In the genomic region with DNA sequence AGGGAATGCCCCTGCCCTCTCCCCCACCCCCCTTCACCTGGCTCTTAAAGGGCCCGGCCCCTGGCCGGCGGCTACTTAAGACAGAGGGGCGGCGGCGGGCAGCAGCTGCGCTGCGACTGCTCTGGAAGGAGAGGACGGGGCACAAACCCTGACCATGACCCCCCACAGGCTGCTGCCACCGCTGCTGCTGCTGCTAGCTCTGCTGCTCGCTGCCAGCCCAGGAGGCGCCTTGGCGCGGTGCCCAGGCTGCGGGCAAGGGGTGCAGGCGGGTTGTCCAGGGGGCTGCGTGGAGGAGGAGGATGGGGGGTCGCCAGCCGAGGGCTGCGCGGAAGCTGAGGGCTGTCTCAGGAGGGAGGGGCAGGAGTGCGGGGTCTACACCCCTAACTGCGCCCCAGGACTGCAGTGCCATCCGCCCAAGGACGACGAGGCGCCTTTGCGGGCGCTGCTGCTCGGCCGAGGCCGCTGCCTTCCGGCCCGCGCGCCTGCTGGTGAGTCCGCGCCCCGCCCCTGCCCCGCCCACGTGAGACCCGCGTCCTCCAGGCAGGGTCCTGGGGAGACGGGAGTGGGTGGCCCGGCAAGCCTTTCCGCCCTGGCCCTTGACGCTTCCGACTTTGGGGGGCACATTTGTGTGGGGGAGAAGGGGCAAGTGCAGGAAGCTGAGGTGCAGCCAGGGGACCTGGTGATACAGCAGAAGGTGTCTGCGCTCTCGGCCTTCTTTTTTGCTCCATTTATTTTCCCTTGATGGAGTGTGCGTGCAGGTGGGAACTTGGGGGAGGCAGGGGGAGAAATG, we compare ENCODE assay signal across 1 cellular context.
TF ChIP-seq lines count a peak whose summit lies in the region.

A gene with protein sequence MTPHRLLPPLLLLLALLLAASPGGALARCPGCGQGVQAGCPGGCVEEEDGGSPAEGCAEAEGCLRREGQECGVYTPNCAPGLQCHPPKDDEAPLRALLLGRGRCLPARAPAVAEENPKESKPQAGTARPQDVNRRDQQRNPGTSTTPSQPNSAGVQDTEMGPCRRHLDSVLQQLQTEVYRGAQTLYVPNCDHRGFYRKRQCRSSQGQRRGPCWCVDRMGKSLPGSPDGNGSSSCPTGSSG (plus strand): TSS at position 104 of the 790 bp plus-strand sequence. CDS start 51 bp downstream, at position 155.

TF ChIP-seq in HepG2, 621 proteins besides CTCF, POLR2A, EP300 and RAD21 (continued from another document and continues in another):
- TF ChIP-seq, protein P1, sequence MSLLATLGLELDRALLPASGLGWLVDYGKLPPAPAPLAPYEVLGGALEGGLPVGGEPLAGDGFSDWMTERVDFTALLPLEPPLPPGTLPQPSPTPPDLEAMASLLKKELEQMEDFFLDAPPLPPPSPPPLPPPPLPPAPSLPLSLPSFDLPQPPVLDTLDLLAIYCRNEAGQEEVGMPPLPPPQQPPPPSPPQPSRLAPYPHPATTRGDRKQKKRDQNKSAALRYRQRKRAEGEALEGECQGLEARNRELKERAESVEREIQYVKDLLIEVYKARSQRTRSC (CRISPR knock-in tag; IDR thresholded peaks at IDR 0.05; ENCODE audit: low read depth) = no peak
- TF ChIP-seq ZNF816 (CRISPR knock-in tag; IDR thresholded peaks at IDR 0.05; ENCODE audit: borderline replicate concordance) (no peak), SP1 (IDR thresholded peaks at IDR 0.05) (no peak), SP1 (CRISPR knock-in tag; IDR thresholded peaks at IDR 0.05) (no peak), PRPF4 (IDR thresholded peaks at IDR 0.05; ENCODE audit: low read depth, low read length, poor library complexity, severe bottlenecking) (no peak), RBM39 (IDR thresholded peaks at IDR 0.05; ENCODE audit: low read depth, low read length, poor library complexity, severe bottlenecking) (no peak), ZFP62 (CRISPR knock-in tag; IDR thresholded peaks at IDR 0.05) (no peak), NFKB2 (CRISPR knock-in tag; IDR thresholded peaks at IDR 0.05; ENCODE audit: borderline replicate concordance) (no peak), ZNF12 (CRISPR knock-in tag; IDR thresholded peaks at IDR 0.05) (no peak), KLF12 (CRISPR knock-in tag; IDR thresholded peaks at IDR 0.05; ENCODE audit: borderline replicate concordance) (0 out of 2 replicates have a peak, but pooled peaks have one; percentile 53), NFATC3 (CRISPR knock-in tag; IDR thresholded peaks at IDR 0.05) (no peak), ZSCAN25 (CRISPR knock-in tag; IDR thresholded peaks at IDR 0.05) (no peak), ZNF101 (CRISPR knock-in tag; IDR thresholded peaks at IDR 0.05; ENCODE audit: borderline replicate concordance, low read depth) (no peak), ZNF773 (CRISPR knock-in tag; IDR thresholded peaks at IDR 0.05; ENCODE audit: borderline replicate concordance) (no peak), ZIK1 (CRISPR knock-in tag; IDR thresholded peaks at IDR 0.05; ENCODE audit: borderline replicate concordance, low read depth) (0 out of 2 replicates have a peak, but pooled peaks have one; percentile 58), MBNL3 (CRISPR knock-in tag; conservative IDR thresholded peaks at IDR 0.05) (no peak), KMT2A (CRISPR knock-in tag; IDR thresholded peaks at IDR 0.05) (no peak), SYNCRIP (IDR thresholded peaks at IDR 0.05; ENCODE audit: insufficient read depth, low read depth, low read length) (no peak), ZNF317 (CRISPR knock-in tag; IDR thresholded peaks at IDR 0.05) (no peak), PAF1 (CRISPR knock-in tag; IDR thresholded peaks at IDR 0.05) (no peak), PHF8 (CRISPR knock-in tag; IDR thresholded peaks at IDR 0.05) (peak; percentile 34), NR2F1 (CRISPR knock-in tag; IDR thresholded peaks at IDR 0.05) (no peak), SRF (IDR thresholded peaks at IDR 0.05; ENCODE audit: low read depth, low read length) (no peak), SNAI1 (CRISPR knock-in tag; IDR thresholded peaks at IDR 0.05; ENCODE audit: borderline replicate concordance) (no peak), TP53 (CRISPR knock-in tag; conservative IDR thresholded peaks at IDR 0.05) (no peak), MBD4 (IDR thresholded peaks at IDR 0.05; ENCODE audit: borderline replicate concordance, low read length) (no peak), CAMTA2 (CRISPR knock-in tag; IDR thresholded peaks at IDR 0.05; ENCODE audit: borderline replicate concordance) (no peak), ZNF615 (CRISPR knock-in tag; IDR thresholded peaks at IDR 0.05; ENCODE audit: borderline replicate concordance) (no peak), CHCHD3 (CRISPR knock-in tag; IDR thresholded peaks at IDR 0.05) (no peak), ARNT2 (CRISPR knock-in tag; IDR thresholded peaks at IDR 0.05; ENCODE audit: low read depth) (0 out of 2 replicates have a peak, but pooled peaks have one; percentile 24), REXO4 (CRISPR knock-in tag; IDR thresholded peaks at IDR 0.05; ENCODE audit: borderline replicate concordance) (no peak), MAFF (IDR thresholded peaks at IDR 0.05; ENCODE audit: low read depth, low read length) (no peak), ZNF776 (CRISPR knock-in tag; IDR thresholded peaks at IDR 0.05) (no peak; the same call in 1 of the 2 replicates), STAG1 (CRISPR knock-in tag; IDR thresholded peaks at IDR 0.05) (no peak)
- TF ChIP-seq, protein P2, sequence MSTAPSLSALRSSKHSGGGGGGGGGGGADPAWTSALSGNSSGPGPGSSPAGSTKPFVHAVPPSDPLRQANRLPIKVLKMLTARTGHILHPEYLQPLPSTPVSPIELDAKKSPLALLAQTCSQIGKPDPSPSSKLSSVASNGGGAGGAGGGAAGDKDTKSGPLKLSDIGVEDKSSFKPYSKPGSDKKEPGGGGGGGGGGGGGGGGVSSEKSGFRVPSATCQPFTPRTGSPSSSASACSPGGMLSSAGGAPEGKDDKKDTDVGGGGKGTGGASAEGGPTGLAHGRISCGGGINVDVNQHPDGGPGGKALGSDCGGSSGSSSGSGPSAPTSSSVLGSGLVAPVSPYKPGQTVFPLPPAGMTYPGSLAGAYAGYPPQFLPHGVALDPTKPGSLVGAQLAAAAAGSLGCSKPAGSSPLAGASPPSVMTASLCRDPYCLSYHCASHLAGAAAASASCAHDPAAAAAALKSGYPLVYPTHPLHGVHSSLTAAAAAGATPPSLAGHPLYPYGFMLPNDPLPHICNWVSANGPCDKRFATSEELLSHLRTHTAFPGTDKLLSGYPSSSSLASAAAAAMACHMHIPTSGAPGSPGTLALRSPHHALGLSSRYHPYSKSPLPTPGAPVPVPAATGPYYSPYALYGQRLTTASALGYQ (CRISPR knock-in tag; IDR thresholded peaks at IDR 0.05) = no peak
- TF ChIP-seq, protein P3, sequence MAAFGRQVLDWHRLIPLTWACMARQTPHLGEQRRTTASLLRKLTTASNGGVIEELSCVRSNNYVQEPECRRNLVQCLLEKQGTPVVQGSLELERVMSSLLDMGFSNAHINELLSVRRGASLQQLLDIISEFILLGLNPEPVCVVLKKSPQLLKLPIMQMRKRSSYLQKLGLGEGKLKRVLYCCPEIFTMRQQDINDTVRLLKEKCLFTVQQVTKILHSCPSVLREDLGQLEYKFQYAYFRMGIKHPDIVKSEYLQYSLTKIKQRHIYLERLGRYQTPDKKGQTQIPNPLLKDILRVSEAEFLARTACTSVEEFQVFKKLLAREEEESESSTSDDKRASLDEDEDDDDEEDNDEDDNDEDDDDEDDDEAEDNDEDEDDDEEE (CRISPR knock-in tag; IDR thresholded peaks at IDR 0.05) = no peak
- TF ChIP-seq, protein P4, sequence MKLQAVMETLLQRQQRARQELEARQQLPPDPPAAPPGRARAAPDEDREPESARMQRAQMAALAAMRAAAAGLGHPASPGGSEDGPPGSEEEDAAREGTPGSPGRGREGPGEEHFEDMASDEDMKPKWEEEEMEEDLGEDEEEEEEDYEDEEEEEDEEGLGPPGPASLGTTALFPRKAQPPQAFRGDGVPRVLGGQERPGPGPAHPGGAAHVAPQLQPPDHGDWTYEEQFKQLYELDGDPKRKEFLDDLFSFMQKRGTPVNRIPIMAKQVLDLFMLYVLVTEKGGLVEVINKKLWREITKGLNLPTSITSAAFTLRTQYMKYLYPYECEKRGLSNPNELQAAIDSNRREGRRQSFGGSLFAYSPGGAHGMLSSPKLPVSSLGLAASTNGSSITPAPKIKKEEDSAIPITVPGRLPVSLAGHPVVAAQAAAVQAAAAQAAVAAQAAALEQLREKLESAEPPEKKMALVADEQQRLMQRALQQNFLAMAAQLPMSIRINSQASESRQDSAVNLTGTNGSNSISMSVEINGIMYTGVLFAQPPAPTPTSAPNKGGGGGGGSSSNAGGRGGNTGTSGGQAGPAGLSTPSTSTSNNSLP (IDR thresholded peaks at IDR 0.05; ENCODE audit: low read depth, low read length) = no peak
- TF ChIP-seq, protein P5, sequence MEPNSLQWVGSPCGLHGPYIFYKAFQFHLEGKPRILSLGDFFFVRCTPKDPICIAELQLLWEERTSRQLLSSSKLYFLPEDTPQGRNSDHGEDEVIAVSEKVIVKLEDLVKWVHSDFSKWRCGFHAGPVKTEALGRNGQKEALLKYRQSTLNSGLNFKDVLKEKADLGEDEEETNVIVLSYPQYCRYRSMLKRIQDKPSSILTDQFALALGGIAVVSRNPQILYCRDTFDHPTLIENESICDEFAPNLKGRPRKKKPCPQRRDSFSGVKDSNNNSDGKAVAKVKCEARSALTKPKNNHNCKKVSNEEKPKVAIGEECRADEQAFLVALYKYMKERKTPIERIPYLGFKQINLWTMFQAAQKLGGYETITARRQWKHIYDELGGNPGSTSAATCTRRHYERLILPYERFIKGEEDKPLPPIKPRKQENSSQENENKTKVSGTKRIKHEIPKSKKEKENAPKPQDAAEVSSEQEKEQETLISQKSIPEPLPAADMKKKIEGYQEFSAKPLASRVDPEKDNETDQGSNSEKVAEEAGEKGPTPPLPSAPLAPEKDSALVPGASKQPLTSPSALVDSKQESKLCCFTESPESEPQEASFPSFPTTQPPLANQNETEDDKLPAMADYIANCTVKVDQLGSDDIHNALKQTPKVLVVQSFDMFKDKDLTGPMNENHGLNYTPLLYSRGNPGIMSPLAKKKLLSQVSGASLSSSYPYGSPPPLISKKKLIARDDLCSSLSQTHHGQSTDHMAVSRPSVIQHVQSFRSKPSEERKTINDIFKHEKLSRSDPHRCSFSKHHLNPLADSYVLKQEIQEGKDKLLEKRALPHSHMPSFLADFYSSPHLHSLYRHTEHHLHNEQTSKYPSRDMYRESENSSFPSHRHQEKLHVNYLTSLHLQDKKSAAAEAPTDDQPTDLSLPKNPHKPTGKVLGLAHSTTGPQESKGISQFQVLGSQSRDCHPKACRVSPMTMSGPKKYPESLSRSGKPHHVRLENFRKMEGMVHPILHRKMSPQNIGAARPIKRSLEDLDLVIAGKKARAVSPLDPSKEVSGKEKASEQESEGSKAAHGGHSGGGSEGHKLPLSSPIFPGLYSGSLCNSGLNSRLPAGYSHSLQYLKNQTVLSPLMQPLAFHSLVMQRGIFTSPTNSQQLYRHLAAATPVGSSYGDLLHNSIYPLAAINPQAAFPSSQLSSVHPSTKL (CRISPR knock-in tag; IDR thresholded peaks at IDR 0.05) = peak; percentile 35; the same call in 1 of the 2 replicates
- TF ChIP-seq, protein P6, sequence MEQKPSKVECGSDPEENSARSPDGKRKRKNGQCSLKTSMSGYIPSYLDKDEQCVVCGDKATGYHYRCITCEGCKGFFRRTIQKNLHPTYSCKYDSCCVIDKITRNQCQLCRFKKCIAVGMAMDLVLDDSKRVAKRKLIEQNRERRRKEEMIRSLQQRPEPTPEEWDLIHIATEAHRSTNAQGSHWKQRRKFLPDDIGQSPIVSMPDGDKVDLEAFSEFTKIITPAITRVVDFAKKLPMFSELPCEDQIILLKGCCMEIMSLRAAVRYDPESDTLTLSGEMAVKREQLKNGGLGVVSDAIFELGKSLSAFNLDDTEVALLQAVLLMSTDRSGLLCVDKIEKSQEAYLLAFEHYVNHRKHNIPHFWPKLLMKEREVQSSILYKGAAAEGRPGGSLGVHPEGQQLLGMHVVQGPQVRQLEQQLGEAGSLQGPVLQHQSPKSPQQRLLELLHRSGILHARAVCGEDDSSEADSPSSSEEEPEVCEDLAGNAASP (CRISPR knock-in tag; IDR thresholded peaks at IDR 0.05; ENCODE audit: borderline replicate concordance) = no peak
- TF ChIP-seq, protein P7, sequence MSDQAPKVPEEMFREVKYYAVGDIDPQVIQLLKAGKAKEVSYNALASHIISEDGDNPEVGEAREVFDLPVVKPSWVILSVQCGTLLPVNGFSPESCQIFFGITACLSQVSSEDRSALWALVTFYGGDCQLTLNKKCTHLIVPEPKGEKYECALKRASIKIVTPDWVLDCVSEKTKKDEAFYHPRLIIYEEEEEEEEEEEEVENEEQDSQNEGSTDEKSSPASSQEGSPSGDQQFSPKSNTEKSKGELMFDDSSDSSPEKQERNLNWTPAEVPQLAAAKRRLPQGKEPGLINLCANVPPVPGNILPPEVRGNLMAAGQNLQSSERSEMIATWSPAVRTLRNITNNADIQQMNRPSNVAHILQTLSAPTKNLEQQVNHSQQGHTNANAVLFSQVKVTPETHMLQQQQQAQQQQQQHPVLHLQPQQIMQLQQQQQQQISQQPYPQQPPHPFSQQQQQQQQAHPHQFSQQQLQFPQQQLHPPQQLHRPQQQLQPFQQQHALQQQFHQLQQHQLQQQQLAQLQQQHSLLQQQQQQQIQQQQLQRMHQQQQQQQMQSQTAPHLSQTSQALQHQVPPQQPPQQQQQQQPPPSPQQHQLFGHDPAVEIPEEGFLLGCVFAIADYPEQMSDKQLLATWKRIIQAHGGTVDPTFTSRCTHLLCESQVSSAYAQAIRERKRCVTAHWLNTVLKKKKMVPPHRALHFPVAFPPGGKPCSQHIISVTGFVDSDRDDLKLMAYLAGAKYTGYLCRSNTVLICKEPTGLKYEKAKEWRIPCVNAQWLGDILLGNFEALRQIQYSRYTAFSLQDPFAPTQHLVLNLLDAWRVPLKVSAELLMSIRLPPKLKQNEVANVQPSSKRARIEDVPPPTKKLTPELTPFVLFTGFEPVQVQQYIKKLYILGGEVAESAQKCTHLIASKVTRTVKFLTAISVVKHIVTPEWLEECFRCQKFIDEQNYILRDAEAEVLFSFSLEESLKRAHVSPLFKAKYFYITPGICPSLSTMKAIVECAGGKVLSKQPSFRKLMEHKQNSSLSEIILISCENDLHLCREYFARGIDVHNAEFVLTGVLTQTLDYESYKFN (CRISPR knock-in tag; conservative IDR thresholded peaks at IDR 0.05) = no peak; the same call in 1 of the 2 replicates
- TF ChIP-seq, protein P8, sequence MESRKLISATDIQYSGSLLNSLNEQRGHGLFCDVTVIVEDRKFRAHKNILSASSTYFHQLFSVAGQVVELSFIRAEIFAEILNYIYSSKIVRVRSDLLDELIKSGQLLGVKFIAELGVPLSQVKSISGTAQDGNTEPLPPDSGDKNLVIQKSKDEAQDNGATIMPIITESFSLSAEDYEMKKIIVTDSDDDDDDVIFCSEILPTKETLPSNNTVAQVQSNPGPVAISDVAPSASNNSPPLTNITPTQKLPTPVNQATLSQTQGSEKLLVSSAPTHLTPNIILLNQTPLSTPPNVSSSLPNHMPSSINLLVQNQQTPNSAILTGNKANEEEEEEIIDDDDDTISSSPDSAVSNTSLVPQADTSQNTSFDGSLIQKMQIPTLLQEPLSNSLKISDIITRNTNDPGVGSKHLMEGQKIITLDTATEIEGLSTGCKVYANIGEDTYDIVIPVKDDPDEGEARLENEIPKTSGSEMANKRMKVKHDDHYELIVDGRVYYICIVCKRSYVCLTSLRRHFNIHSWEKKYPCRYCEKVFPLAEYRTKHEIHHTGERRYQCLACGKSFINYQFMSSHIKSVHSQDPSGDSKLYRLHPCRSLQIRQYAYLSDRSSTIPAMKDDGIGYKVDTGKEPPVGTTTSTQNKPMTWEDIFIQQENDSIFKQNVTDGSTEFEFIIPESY (CRISPR knock-in tag; IDR thresholded peaks at IDR 0.05) = no peak; the same call in 1 of the 2 replicates
- TF ChIP-seq, protein P9, sequence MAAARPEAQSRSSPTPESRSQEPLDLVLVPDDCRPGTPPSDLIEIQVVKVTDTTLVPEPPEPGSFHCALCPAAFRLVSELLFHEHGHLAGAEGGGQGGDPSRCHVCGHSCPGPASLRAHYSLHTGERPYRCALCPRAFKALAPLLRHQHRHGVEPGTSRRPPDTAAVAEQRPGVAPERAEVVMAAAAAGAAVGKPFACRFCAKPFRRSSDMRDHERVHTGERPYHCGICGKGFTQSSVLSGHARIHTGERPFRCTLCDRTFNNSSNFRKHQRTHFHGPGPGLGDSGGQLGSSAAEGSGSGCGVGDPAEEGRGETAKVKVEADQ (CRISPR knock-in tag; IDR thresholded peaks at IDR 0.05; ENCODE audit: borderline replicate concordance) = no peak
